In genomic region chr5:6377121-6377520, GRCh38 we compare ENCODE assay signal across 1 cellular context.
TF ChIP-seq lines count a peak whose summit lies in the region.

No MANE protein-coding gene starts in this region.

TF ChIP-seq in IMR-90, 13 proteins besides CTCF, POLR2A, EP300 and RAD21 (continued from another document):
- no peak for TF ChIP-seq FOS (IDR thresholded peaks at IDR 0.05; ENCODE audit: low read depth, low read length)
- no peak for TF ChIP-seq USF2 (IDR thresholded peaks at IDR 0.05; ENCODE audit: low read depth, low read length)
- TF ChIP-seq BHLHE40 (IDR thresholded peaks at IDR 0.05; ENCODE audit: low read depth, low read length): no peak
- no peak for TF ChIP-seq MAZ (IDR thresholded peaks at IDR 0.05; ENCODE audit: borderline replicate concordance, low read depth, low read length)
- no peak for TF ChIP-seq NFE2L2 (IDR thresholded peaks at IDR 0.05; ENCODE audit: low read depth, low read length)
- TF ChIP-seq MAFK (IDR thresholded peaks at IDR 0.05; ENCODE audit: low read depth, low read length): no peak
- TF ChIP-seq ELK1 (IDR thresholded peaks at IDR 0.05; ENCODE audit: borderline replicate concordance, low read depth, low read length): no peak
- no peak for TF ChIP-seq RCOR1 (IDR thresholded peaks at IDR 0.05; ENCODE audit: insufficient replicate concordance, low read length)
- TF ChIP-seq CHD1 (IDR thresholded peaks at IDR 0.05; ENCODE audit: low read depth, low read length): no peak
TF ChIP-seq in IMR-90: peak in this region for 0.
